1 cellular context compared by ENCODE assay signal in genomic region chr6:43743682-43744381, GRCh38.
A peak's percentile ranks its signal among the peaks of the same experiment; 100 is the strongest.
TF ChIP-seq lines count a peak whose summit lies in the region.

No MANE protein-coding gene starts in this region.

TF ChIP-seq in HepG2, 621 proteins besides CTCF, POLR2A, EP300 and RAD21:
- TF ChIP-seq SNRNP70 (IDR thresholded peaks at IDR 0.05; ENCODE audit: low read depth, low read length) (no peak), MAF1 (CRISPR knock-in tag; IDR thresholded peaks at IDR 0.05; ENCODE audit: borderline replicate concordance) (no peak), TBL1XR1 (IDR thresholded peaks at IDR 0.05; ENCODE audit: borderline replicate concordance, low read length, partially characterized antibody) (no peak), ARID4A (CRISPR knock-in tag; IDR thresholded peaks at IDR 0.05; ENCODE audit: borderline replicate concordance) (no peak), ZNF362 (CRISPR knock-in tag; IDR thresholded peaks at IDR 0.05; ENCODE audit: borderline replicate concordance) (0 out of 2 replicates have a peak, but pooled peaks have one; percentile 15), ZFP41 (CRISPR knock-in tag; IDR thresholded peaks at IDR 0.05; ENCODE audit: borderline replicate concordance) (no peak), KMT2A (CRISPR knock-in tag; IDR thresholded peaks at IDR 0.05) (no peak), SKIL (CRISPR knock-in tag; IDR thresholded peaks at IDR 0.05; ENCODE audit: borderline replicate concordance) (no peak), ZBTB7B (CRISPR knock-in tag; IDR thresholded peaks at IDR 0.05) (peak; percentile 36; the same call in 1 of the 2 replicates), ZNF691 (CRISPR knock-in tag; IDR thresholded peaks at IDR 0.05; ENCODE audit: borderline replicate concordance, low read depth) (peak; percentile 85; the same call in 1 of the 2 replicates), IKZF1 (IDR thresholded peaks at IDR 0.05) (no peak), BRD4 (CRISPR knock-in tag; IDR thresholded peaks at IDR 0.05) (no peak), ARID5B (CRISPR knock-in tag; IDR thresholded peaks at IDR 0.05) (peak; percentile 49), NCOR1 (IDR thresholded peaks at IDR 0.05; ENCODE audit: borderline replicate concordance, low read length) (no peak), U2AF1 (optimal IDR thresholded peaks at IDR 0.05; ENCODE audit: low read depth, low read length) (no peak), ZNF615 (CRISPR knock-in tag; IDR thresholded peaks at IDR 0.05; ENCODE audit: borderline replicate concordance) (no peak), ELF3 (CRISPR knock-in tag; IDR thresholded peaks at IDR 0.05) (0 out of 2 replicates have a peak, but pooled peaks have one; percentile 28), PAXIP1 (CRISPR knock-in tag; conservative IDR thresholded peaks at IDR 0.05) (0 out of 2 replicates have a peak, but pooled peaks have one; percentile 32), ZBTB38 (CRISPR knock-in tag; IDR thresholded peaks at IDR 0.05) (no peak), BCL6 (CRISPR knock-in tag; IDR thresholded peaks at IDR 0.05) (peak; percentile 43; the same call in 1 of the 2 replicates), NR2F6 (IDR thresholded peaks at IDR 0.05) (peak; percentile 83), NR2F6 (CRISPR knock-in tag; IDR thresholded peaks at IDR 0.05) (peak; percentile 79), ATF7 (IDR thresholded peaks at IDR 0.05) (no peak), ATF7 (CRISPR knock-in tag; IDR thresholded peaks at IDR 0.05) (no peak), NR2F1 (CRISPR knock-in tag; IDR thresholded peaks at IDR 0.05) (peak; percentile 61 to 78; a peak in 3 of 4 replicates), ZBTB1 (CRISPR knock-in tag; IDR thresholded peaks at IDR 0.05; ENCODE audit: borderline replicate concordance) (no peak), FOXA3 (CRISPR knock-in tag; IDR thresholded peaks at IDR 0.05) (peak; percentile 68), ZNF598 (CRISPR knock-in tag; IDR thresholded peaks at IDR 0.05; ENCODE audit: borderline replicate concordance) (no peak), ATF5 (CRISPR knock-in tag; IDR thresholded peaks at IDR 0.05; ENCODE audit: low read depth) (no peak), TBX3 (IDR thresholded peaks at IDR 0.05; ENCODE audit: borderline replicate concordance) (no peak), PBX2 (CRISPR knock-in tag; IDR thresholded peaks at IDR 0.05) (peak; percentile 76), RAD51 (IDR thresholded peaks at IDR 0.05; ENCODE audit: borderline replicate concordance) (no peak), EED (CRISPR knock-in tag; IDR thresholded peaks at IDR 0.05) (no peak), FOXA1 (IDR thresholded peaks at IDR 0.05) (0 out of 2 replicates have a peak, but pooled peaks have one; percentile 7), FOXA1 (CRISPR knock-in tag; IDR thresholded peaks at IDR 0.05) (peak; percentile 74), KLF15 (CRISPR knock-in tag; IDR thresholded peaks at IDR 0.05; ENCODE audit: borderline replicate concordance) (no peak), ZFP36L1 (CRISPR knock-in tag; IDR thresholded peaks at IDR 0.05) (no peak), GATAD2A (CRISPR knock-in tag; IDR thresholded peaks at IDR 0.05) (peak; percentile 41; the same call in 1 of the 2 replicates), ZMYM4 (CRISPR knock-in tag; IDR thresholded peaks at IDR 0.05) (no peak), PBX3 (CRISPR knock-in tag; IDR thresholded peaks at IDR 0.05; ENCODE audit: borderline replicate concordance) (no peak), SAP130 (CRISPR knock-in tag; IDR thresholded peaks at IDR 0.05; ENCODE audit: low read depth) (peak; percentile 34; the same call in 1 of the 2 replicates), KDM5B (CRISPR knock-in tag; IDR thresholded peaks at IDR 0.05; ENCODE audit: borderline replicate concordance) (0 out of 2 replicates have a peak, but pooled peaks have one; percentile 3), XRCC5 (optimal IDR thresholded peaks at IDR 0.05; ENCODE audit: low read length) (peak; percentile 7), RARA (CRISPR knock-in tag; IDR thresholded peaks at IDR 0.05) (peak; percentile 56; the same call in 1 of the 2 replicates), ZNF430 (CRISPR knock-in tag; IDR thresholded peaks at IDR 0.05) (no peak)
